Comparison of ENCODE assay signal across 11 cellular contexts in the genomic region with DNA sequence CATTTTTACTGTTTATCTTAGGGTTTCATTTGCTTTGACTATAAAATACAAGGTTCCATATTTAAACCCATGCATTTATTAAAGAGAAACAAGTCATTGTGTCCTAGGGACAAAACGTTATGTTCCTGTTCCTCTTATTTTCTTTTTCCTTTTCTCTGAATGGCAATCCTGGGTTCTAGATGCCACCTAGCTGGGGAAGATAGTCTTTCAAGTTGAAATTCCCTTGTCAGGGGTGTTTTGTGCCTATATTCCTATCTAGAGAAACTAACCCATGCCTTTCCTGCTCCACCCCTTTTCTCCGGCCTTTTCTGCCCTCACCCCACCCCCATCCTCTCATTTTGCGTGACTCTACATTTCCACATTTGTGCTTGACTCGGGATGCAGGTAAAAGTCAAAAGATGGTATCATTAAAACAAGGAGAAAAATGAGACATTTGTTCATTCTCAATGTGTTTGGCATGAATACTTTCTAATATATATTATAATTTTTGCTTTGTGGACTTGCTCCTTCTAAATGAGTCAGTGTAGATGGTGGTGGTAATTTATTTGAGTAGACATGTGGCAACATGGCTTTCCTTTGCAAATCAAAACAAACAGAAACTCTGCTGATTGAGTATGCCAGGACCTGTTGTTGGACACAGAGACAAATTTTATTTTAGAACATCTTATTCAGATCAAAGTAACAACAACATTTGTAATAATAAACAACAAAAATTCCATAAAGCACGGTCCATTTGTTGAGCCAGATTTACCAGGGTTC. TPM values are rescaled to one million over a fixed set of nuclear protein-coding genes. Genes with fewer than 3 reads are reported as not detected.
DNase-seq lines count a peak whose midpoint lies in the region; ATAC-seq and TF ChIP-seq lines count a peak whose summit lies in the region.
"Had no signal": no experiment of that assay in that cellular context is flagged by ENCODE, and none has a peak within 500 bp of the region (broad histone marks: within the 10 kb centered on the region; RNA-seq: fewer than 3 reads in every experiment).

No MANE protein-coding gene starts in this region.

- H3K9me3 ChIP-seq in adipocyte (ENCODE audit: control insufficient read depth, low read length): no peaks in the 10 kb centered on the region
- no peaks in the 10 kb centered on the region for H3K9me3 ChIP-seq in cardiac muscle cell (ENCODE audit: low read depth)
- H3K9me3 ChIP-seq in gastrocnemius medialis: no peaks in the 10 kb centered on the region
- no peaks in the 10 kb centered on the region for H3K9me3 ChIP-seq in HAP-1

- TF ChIP-seq CTCF in GM13977 (IDR thresholded peaks at IDR 0.05; ENCODE audit: extremely low read depth, insufficient read depth, missing control alignments) (peak; percentile 15), cardiac muscle cell (IDR thresholded peaks at IDR 0.05; ENCODE audit: low read depth, low read length) (peak; percentile 21), gastrocnemius medialis (IDR thresholded peaks at IDR 0.05 in 4 of 5, conservative IDR thresholded peaks at IDR 0.05 in 1 of 5) (peak; percentile 29 to 52 (median 39))

- H3K4me3 Mint-ChIP-seq in natural killer cell treated with Interleukin-12 subunit alpha and Interleukin-12 subunit beta and Interleukin-15 and Interleukin-18, amount 100 ng/mL, for 72 hours: no peak overlapping the region
- H3K4me3 Mint-ChIP-seq: central memory CD8-positive, alpha-beta T cell had no signal

- no peak overlapping the region for H3K9ac ChIP-seq in adipocyte (ENCODE audit: low read length)

- no peaks in the 10 kb centered on the region for H3K4me1 Mint-ChIP-seq in natural killer cell treated with Interleukin-12 subunit alpha and Interleukin-12 subunit beta and Interleukin-15 and Interleukin-18, amount 100 ng/mL, for 72 hours (ENCODE audit: low read depth in 2 of 2)
- H3K4me1 Mint-ChIP-seq: central memory CD8-positive, alpha-beta T cell had no signal

- ATAC-seq in gastrocnemius medialis: peak; percentile 68
- ATAC-seq in natural killer cell treated with Interleukin-12 subunit alpha and Interleukin-12 subunit beta and Interleukin-15 and Interleukin-18, amount 100 ng/mL, for 72 hours: no peak
- no peak for ATAC-seq in HG03175 (IDR thresholded peaks at IDR 0.05; ENCODE audit: unreplicated experiment)

- DNase-seq in GM13977 (ENCODE audit: low spot score) (no peak), adipocyte (ENCODE audit: low read depth) (peak; percentile 58), cardiac muscle cell (ENCODE audit: low read depth in 1 of 2, low spot score in 1 of 2) (peak in 1 of 2 donors; percentile 36), gastrocnemius medialis (no peak), HAP-1 (ENCODE audit: low spot score in 2 of 2) (no peak), amniotic stem cell (lab: John Stamatoyannopoulos, UW) (no peak)
- DNase-seq in natural killer cell treated with Interleukin-12 subunit alpha and Interleukin-12 subunit beta and Interleukin-15 and Interleukin-18, amount 100 ng/mL, for 72 hours (ENCODE audit: low spot score): no peak
- DNase-seq: activated CD4-positive, alpha-beta T cell treated with anti-CD3 and anti-CD28 coated beads for 48 hours; NCI-H774 had no signal

- no peak overlapping the region for H3K27ac Mint-ChIP-seq in natural killer cell treated with Interleukin-12 subunit alpha and Interleukin-12 subunit beta and Interleukin-15 and Interleukin-18, amount 100 ng/mL, for 72 hours

- peaks cover 7% of the 10 kb centered on the region for H3K9me3 Mint-ChIP-seq in natural killer cell treated with Interleukin-12 subunit alpha and Interleukin-12 subunit beta and Interleukin-15 and Interleukin-18, amount 100 ng/mL, for 72 hours

- H3K36me3 ChIP-seq in adipocyte (ENCODE audit: control insufficient read depth, insufficient read depth, low read length, severe bottlenecking) (no peaks in the 10 kb centered on the region), cardiac muscle cell (no peaks in the 10 kb centered on the region), gastrocnemius medialis (no peaks in the 10 kb centered on the region), HAP-1 (replicated peaks) (no peaks in the 10 kb centered on the region)

- no peaks in the 10 kb centered on the region for H3K36me3 Mint-ChIP-seq in natural killer cell treated with Interleukin-12 subunit alpha and Interleukin-12 subunit beta and Interleukin-15 and Interleukin-18, amount 100 ng/mL, for 72 hours

- H3K27ac ChIP-seq in cardiac muscle cell: no peak overlapping the region
- no peak overlapping the region for H3K27ac ChIP-seq in gastrocnemius medialis

- intact Hi-C loops in gastrocnemius medialis (cut with DNase I; ENCODE audit: low total_unique reads): loop anchor here (1.0 to 2.0 kb wide), 2 partner anchors 83 to 186 kb away; no protein-coding TSS in a partner anchor

- H3K4me1 ChIP-seq in adipocyte (ENCODE audit: control insufficient read depth, insufficient read depth, low read length): no peaks in the 10 kb centered on the region
- H3K4me1 ChIP-seq in cardiac muscle cell (ENCODE audit: low read depth): no peaks in the 10 kb centered on the region
- H3K4me1 ChIP-seq in gastrocnemius medialis: peaks cover 0 to 8% of the 10 kb centered on the region in 2 donors
- H3K4me1 ChIP-seq in HAP-1: no peaks in the 10 kb centered on the region

- peaks cover 0 to 25% of the 10 kb centered on the region in 2 donors for H3K27me3 Mint-ChIP-seq in natural killer cell treated with Interleukin-12 subunit alpha and Interleukin-12 subunit beta and Interleukin-15 and Interleukin-18, amount 100 ng/mL, for 72 hours

- no peak for TF ChIP-seq POLR2A in gastrocnemius medialis (IDR thresholded peaks at IDR 0.05)

- in situ Hi-C loops in GM13977 (cut with MboI; ENCODE audit: low pct_unique_long_range_greater_than_20kb, low sequenced_read_pairs, unreplicated experiment) (no loop called here), gastrocnemius medialis (cut with MboI; ENCODE audit: low sequenced_read_pairs in 4 of 4) (no loop called here), HAP-1 (cut with MboI; ENCODE audit: low sequenced_read_pairs) (no loop called here)

- H3K27me3 ChIP-seq in adipocyte (replicated peaks; ENCODE audit: control insufficient read depth, insufficient read depth, low read length) (no peaks in the 10 kb centered on the region), cardiac muscle cell (no peaks in the 10 kb centered on the region), gastrocnemius medialis (no peaks in the 10 kb centered on the region), HAP-1 (ENCODE audit: low read depth) (no peaks in the 10 kb centered on the region)

- H3K4me3 ChIP-seq in adipocyte (ENCODE audit: low read length): no peak overlapping the region
- no peak overlapping the region for H3K4me3 ChIP-seq in cardiac muscle cell
- H3K4me3 ChIP-seq in gastrocnemius medialis: no peak overlapping the region
- no peak overlapping the region for H3K4me3 ChIP-seq in HAP-1

RNA-seq across cellular contexts. Expression of gene STARD13, which starts 26.8 kb away (rescaled TPM):
- total RNA-seq in cardiac muscle cell (23.5 and 23.8 TPM in 2 replicates), gastrocnemius medialis (10 to 100 TPM in 2 of 4 donors, 1 to 10 TPM in 2; 7.7 to 19.3 (median 12.0) TPM)
- 15.7 and 16.5 TPM in 2 replicates for polyA plus RNA-seq in cardiac muscle cell
- total RNA-seq in natural killer cell treated with Interleukin-12 subunit alpha and Interleukin-12 subunit beta and Interleukin-15 and Interleukin-18, amount 100 ng/mL, for 72 hours: under 1 TPM in 1 of 2 donors, not detected in 1; 0.50 TPM

Comparison
In these comparisons a context has a peak if more than half of its experiments do, and no peak if none do; other contexts are left out.
1. ATAC-seq: peak in gastrocnemius medialis (2 of 2); none in natural killer cell treated with Interleukin-12 subunit alpha and Interleukin-12 subunit beta and Interleukin-15 and Interleukin-18, amount 100 ng/mL, for 72 hours (0 of 2) and HG03175 (single experiment).
2. RNA of gene STARD13, which starts 26.8 kb away (total RNA-seq): 23.5 to 23.8 TPM in cardiac muscle cell and 7.7 to 19.3 TPM in gastrocnemius medialis; 0.50 TPM in natural killer cell treated with Interleukin-12 subunit alpha and Interleukin-12 subunit beta and Interleukin-15 and Interleukin-18, amount 100 ng/mL, for 72 hours; every median in the first group is over 4 times any median in the second.
3. Peak in every context shown above with its lines, with median percentiles within 50 percentile points of each other: CTCF ChIP-seq.